10 cellular contexts compared by ENCODE assay signal in genomic region chr22:24954114-24954463, GRCh38. TPM values are rescaled to one million over a fixed set of nuclear protein-coding genes. Genes with fewer than 3 reads are reported as not detected.
A peak's percentile ranks its signal among the peaks of the same experiment; 100 is the strongest.
DNase-seq lines count a peak whose midpoint lies in the region; ATAC-seq and TF ChIP-seq lines count a peak whose summit lies in the region.
"Had no signal": no experiment of that assay in that cellular context is flagged by ENCODE, and none has a peak within 500 bp of the region (broad histone marks: within the 10 kb centered on the region; RNA-seq: fewer than 3 reads in every experiment).

No MANE protein-coding gene starts in this region.

- H3K9me3 Mint-ChIP-seq in Caco-2 (ENCODE audit: unreplicated experiment): no peaks in the 10 kb centered on the region

- TF ChIP-seq EP300 in gastroesophageal sphincter (IDR thresholded peaks at IDR 0.05) (no peak), ovary (IDR thresholded peaks at IDR 0.05) (no peak)

- H3K4me3 Mint-ChIP-seq in Caco-2 (ENCODE audit: unreplicated experiment): peak overlapping the region; percentile 99

- CTCF ChIA-PET in Caco-2 (lab: Charles Lee) (interaction anchor here (0.6 to 2.8 kb wide), 5 partner anchors 9 to 103 kb away, joined by 4 to 9 read pairs (median 7); no protein-coding TSS in a partner anchor), RWPE1 (lab: Yijun Ruan, JAX) (interaction anchor here (0.5 to 1.0 kb wide), 3 partner anchors 15 to 207 kb away, joined by 3 read pairs; no protein-coding TSS in a partner anchor)

- BruUV-seq in Caco-2 (replicated peaks; lab: Mats Ljungman, UMichigan): TSS peak; percentile 40

- H3K4me3 ChIP-seq in Caco-2 (ENCODE audit: low read depth, low read length) (peak overlapping the region; percentile 96), gastroesophageal sphincter (peak overlapping the region in 1 of 2 donors; percentile 92), ovary (peak overlapping the region; percentile 54)

- WGBS in gastroesophageal sphincter (ENCODE audit: low coverage in 1 of 2), 2 donors: 44 to 60% methylated on average over 1 to 3 of the region's 4 CpGs
- 33 to 40% (median 36%) methylated on average over 4 of the region's 4 CpGs for WGBS in ovary, 3 donors

- H3K27ac ChIP-seq in RWPE1 (peak overlapping the region; percentile 97), gastroesophageal sphincter (peak overlapping the region in 3 of 4 donors; percentile 79 to 83 (median 81)), ovary (no peak overlapping the region)
- H3K27ac ChIP-seq: GM23248 had no signal

- H3K36me3 Mint-ChIP-seq in Caco-2 (ENCODE audit: insufficient read depth, unreplicated experiment): peaks cover 26% of the 10 kb centered on the region

- TF ChIP-seq POLR2A in gastroesophageal sphincter (IDR thresholded peaks at IDR 0.05): no peak
- no peak for TF ChIP-seq POLR2A in ovary (IDR thresholded peaks at IDR 0.05)

- peaks cover 8% of the 10 kb centered on the region for H3K4me1 Mint-ChIP-seq in Caco-2 (ENCODE audit: low read depth, unreplicated experiment)

- no peaks in the 10 kb centered on the region for H3K27me3 ChIP-seq in Caco-2 (replicated peaks; ENCODE audit: control insufficient read depth, insufficient read depth, low read length)
- H3K27me3 ChIP-seq in gastroesophageal sphincter: no peaks in the 10 kb centered on the region
- H3K27me3 ChIP-seq in ovary: no peaks in the 10 kb centered on the region

- TF ChIP-seq CTCF in Caco-2 (IDR thresholded peaks at IDR 0.05; ENCODE audit: insufficient read depth in 1 of 2, low read depth in 1 of 2, low read length in 1 of 2, severe bottlenecking in 1 of 2, unreplicated experiment in 1 of 2) (no peak), RWPE1 (conservative IDR thresholded peaks at IDR 0.05; ENCODE audit: low read depth) (no peak), gastroesophageal sphincter (IDR thresholded peaks at IDR 0.05) (no peak), ovary (IDR thresholded peaks at IDR 0.05) (no peak)

- peak overlapping the region; percentile 99 for H3K27ac Mint-ChIP-seq in Caco-2 (ENCODE audit: unreplicated experiment)

- POLR2A ChIA-PET in Caco-2 (lab: Charles Lee) (interaction anchor here (1.5 kb wide), 1 partner anchor 99 kb away, joined by 3 read pairs; no protein-coding TSS in a partner anchor), RWPE1 (lab: Yijun Ruan, JAX; ENCODE audit: low non-redundant PET) (no interaction called here)

- ATAC-seq in gastroesophageal sphincter (no peak), GM19397 (IDR thresholded peaks at IDR 0.05; ENCODE audit: unreplicated experiment) (no peak)

- H3K36me3 ChIP-seq in Caco-2 (ENCODE audit: control insufficient read depth, insufficient read depth, low read length) (no peaks in the 10 kb centered on the region), gastroesophageal sphincter (no peaks in the 10 kb centered on the region), ovary (no peaks in the 10 kb centered on the region)

- DNase-seq in Caco-2 (peak; percentile 48 to 49), RWPE1 (ENCODE audit: low spot score) (no peak), ovary (no peak), NCI-H1048 (lab: John Stamatoyannopoulos, UW) (no peak), GOT3 (lab: John Stamatoyannopoulos, UW) (no peak)
- no peak for DNase-seq in stimulated activated naive CD4-positive, alpha-beta T cell treated with Interleukin-2 at 50 U/mL for 16 hours (lab: John Stamatoyannopoulos, UW)
- DNase-seq: GM23248 had no signal

- H3K9me3 ChIP-seq in Caco-2: no peaks in the 10 kb centered on the region
- no peaks in the 10 kb centered on the region for H3K9me3 ChIP-seq in gastroesophageal sphincter
- no peaks in the 10 kb centered on the region for H3K9me3 ChIP-seq in ovary

- no peaks in the 10 kb centered on the region for H3K27me3 Mint-ChIP-seq in Caco-2 (ENCODE audit: insufficient read depth, unreplicated experiment)

- H3K4me1 ChIP-seq in Caco-2 (peaks cover 16% of the 10 kb centered on the region), gastroesophageal sphincter (peaks cover 0 to 42% (median 9%) of the 10 kb centered on the region in 3 donors), ovary (ENCODE audit: insufficient read depth) (peaks cover 2% of the 10 kb centered on the region)

- intact Hi-C loops in Caco-2 (cut with micrococcal nuclease; ENCODE audit: unreplicated experiment): loop anchor here (5.0 kb wide), 1 partner anchor 73 kb away; no protein-coding TSS in a partner anchor
- intact Hi-C loops in ovary (cut with DNase I): loop anchor here in 2 of 4 donors (5.0 kb wide), 2 partner anchors 73 to 93 kb away; no protein-coding TSS in a partner anchor

RNA-seq across cellular contexts. Expression of gene KIAA1671, which starts 1.6 kb away (rescaled TPM):
- 28.6 and 34.7 TPM in 2 replicates for total RNA-seq in Caco-2 (2022)
- 10 to 100 TPM; 20.9 to 41.8 (median 28.4) TPM for total RNA-seq in gastroesophageal sphincter
- 10 to 100 TPM; 11.7 to 27.9 (median 24.6) TPM for total RNA-seq in ovary
- polyA plus RNA-seq in ovary: 10 to 100 TPM in 1 of 2 donors, 1 to 10 TPM in 1; 9.8 to 22.8 TPM

RNA-seq across cellular contexts. Expression of gene LHFPL7, which starts 7.6 kb away (rescaled TPM):
- total RNA-seq in Caco-2 (2022) (not detected in 2 replicates), gastroesophageal sphincter (1 to 10 TPM in 1 of 4 donors, not detected in 3; 2.9 TPM), ovary (under 1 TPM in 1 of 7 donors, not detected in 6; 0.36 TPM)
- polyA plus RNA-seq in ovary: not detected
- total RNA-seq: GM23248 had no signal
- polyA plus RNA-seq: GM23248, neural cell had no signal

Comparison
In these comparisons a context has a peak if more than half of its experiments do, and no peak if none do; other contexts are left out.
1. DNase-seq: peak in Caco-2 (2 of 2); none in RWPE1 (single experiment), ovary (0 of 5), stimulated activated naive CD4-positive, alpha-beta T cell treated with Interleukin-2 at 50 U/mL for 16 hours (single experiment), NCI-H1048 (single experiment) and GOT3 (single experiment).
2. H3K27ac ChIP-seq: peak in RWPE1 (single experiment) and gastroesophageal sphincter (3 of 4); none in ovary (0 of 2).